In the genomic region with DNA sequence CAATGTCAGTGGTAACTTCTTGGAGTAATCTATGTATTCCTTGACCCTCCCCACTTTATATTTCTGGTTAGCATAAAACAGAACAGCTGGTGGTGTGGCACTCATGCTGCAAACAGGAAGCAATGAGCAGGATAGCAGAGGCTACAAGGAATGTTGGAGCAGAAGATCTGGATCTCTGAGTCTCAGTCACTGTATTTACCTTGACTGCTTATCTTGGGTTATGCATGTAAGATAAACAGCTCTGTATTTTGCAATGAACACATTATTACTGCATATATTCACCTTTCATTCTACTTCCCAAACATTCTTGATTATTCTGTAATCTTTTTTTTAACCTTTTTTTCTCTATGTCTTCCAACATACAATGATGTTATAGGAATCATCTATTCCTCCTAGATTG, we compare ENCODE assay signal across 32 cellular contexts.
"Had no signal": no experiment of that assay in that cellular context is flagged by ENCODE, and none has a peak within 500 bp of the region (broad histone marks: within the 10 kb centered on the region; RNA-seq: fewer than 3 reads in every experiment).

No MANE protein-coding gene starts in this region.

- H3K4me3 ChIP-seq: adrenal gland, body of pancreas, breast epithelium had no signal

- H3K27ac ChIP-seq: adrenal gland, body of pancreas, brain microvascular endothelial cell, breast epithelium, VCaP had no signal

- H3K4me1 ChIP-seq: adrenal gland, body of pancreas, breast epithelium had no signal

- DNase-seq: activated B cell treated with CpG ODN at 0.5 μM for 24 hours; activated CD4-positive, alpha-beta memory T cell treated with anti-CD3 and anti-CD28 coated beads for 36 hours; activated CD4-positive, alpha-beta T cell treated with anti-CD3 and anti-CD28 coated beads for 4 hours; activated CD4-positive, alpha-beta T cell treated with anti-CD3 and anti-CD28 coated beads, Interleukin-2, amount 10 ng/mL, durations not matched to agents 24 days and 14 days; activated CD4-positive, alpha-beta T cell treated with anti-CD3 and anti-CD28 coated beads, Interleukin-2, amount 50 U/mL, for 1 hour; activated CD4-positive, alpha-beta T cell treated with anti-CD3 and anti-CD28 coated beads, Interleukin-2, amount 50 U/mL, for 4 hours; activated CD4-positive, CD25-positive, alpha-beta regulatory T cell treated with anti-CD3 and anti-CD28 coated beads, Interleukin-2, amount 50 U/mL, for 72 hours; activated CD8-positive, alpha-beta memory T cell treated with anti-CD3 and anti-CD28 coated beads, Interleukin-2, amount 50 U/mL, for 4 hours; activated CD8-positive, alpha-beta T cell treated with anti-CD3 and anti-CD28 coated beads for 36 hours; activated effector memory CD4-positive, alpha-beta T cell treated with anti-CD3 and anti-CD28 coated beads, Interleukin-2, amount 50 U/mL, for 16 hours; activated gamma-delta T cell treated with Interleukin-2 at 50 U/mL for 16 hours; activated naive CD4-positive, alpha-beta T cell; activated naive CD4-positive, alpha-beta T cell treated with anti-CD3 and anti-CD28 coated beads for 36 hours; activated naive CD4-positive, alpha-beta T cell treated with anti-CD3 and anti-CD28 coated beads, Interleukin-2, amount 50 U/mL, for 16 hours; activated naive CD8-positive, alpha-beta T cell treated with anti-CD3 and anti-CD28 coated beads for 36 hours; activated T-cell treated with anti-CD3 and anti-CD28 coated beads for 4 hours; activated T-cell treated with anti-CD3 and anti-CD28 coated beads, Interleukin-2, amount 50 U/mL, for 1 hour; activated T-cell treated with anti-CD3 and anti-CD28 coated beads, Interleukin-2, amount 50 U/mL, for 4 hours; activated T-cell treated with anti-CD3 and anti-CD28 coated beads, Interleukin-2, amount 50 U/mL, for 72 hours; adrenal gland; amniotic stem cell; aorta; body of pancreas; brain microvascular endothelial cell; central memory CD4-positive, alpha-beta T cell; T-helper 1 cell; T-helper 2 cell; T-helper 9 cell had no signal

- H3K9me3 ChIP-seq: adrenal gland, body of pancreas, breast epithelium had no signal

- H3K27me3 ChIP-seq: adrenal gland, body of pancreas, brain microvascular endothelial cell, breast epithelium had no signal

- H3K36me3 ChIP-seq: adrenal gland, brain microvascular endothelial cell, breast epithelium had no signal

- FAIRE-seq: astrocyte, TTC549 had no signal
